Comparison of ENCODE assay signal across 20 cellular contexts in the genomic region with DNA sequence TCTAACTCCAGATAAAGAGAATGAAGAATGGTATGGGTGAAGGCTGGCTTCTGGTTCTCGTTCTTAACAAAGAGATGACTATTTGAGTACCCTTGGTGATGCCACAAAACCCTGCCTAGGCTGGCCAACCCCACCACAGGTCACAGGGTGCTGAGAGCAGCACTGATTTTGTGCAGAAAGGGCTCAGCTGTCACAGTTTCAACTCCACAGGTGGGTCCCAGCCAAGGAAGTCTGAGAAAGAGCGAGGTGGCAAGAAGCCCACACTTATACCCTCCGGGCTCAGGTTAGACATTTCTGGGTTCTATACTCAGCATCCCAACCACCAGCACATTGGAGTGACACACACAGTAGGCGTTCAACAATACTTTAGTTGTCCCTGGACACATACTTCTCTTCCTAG.
DNase-seq lines count a peak whose midpoint lies in the region; ATAC-seq, FAIRE-seq and TF ChIP-seq lines count a peak whose summit lies in the region.
"Had no signal": no experiment of that assay in that cellular context is flagged by ENCODE, and none has a peak within 500 bp of the region (broad histone marks: within the 10 kb centered on the region; RNA-seq: fewer than 3 reads in every experiment).

No MANE protein-coding gene starts in this region.

- no peaks in the 10 kb centered on the region for H4K20me1 ChIP-seq in mammary epithelial cell (ENCODE audit: insufficient read depth, low read length)
- H4K20me1 ChIP-seq in keratinocyte (ENCODE audit: control insufficient read depth, extremely low read depth, insufficient read depth, low read length), result no peaks in the 10 kb centered on the region
- H4K20me1 ChIP-seq: BLaER1 treated with 17β-estradiol and CSF1 and Interleukin-3, amounts not matched to agents 10 nM and 100 nM had no signal

- no peak for TF ChIP-seq POLR2A in breast epithelium (IDR thresholded peaks at IDR 0.05)

- TF ChIP-seq CTCF in mammary epithelial cell (conservative IDR thresholded peaks at IDR 0.05 in 1 of 2, IDR thresholded peaks at IDR 0.05 in 1 of 2; ENCODE audit: extremely low read depth in 1 of 2, insufficient read depth in 1 of 2, low read depth in 1 of 2, low read length in 2 of 2) (no peak), breast epithelium (IDR thresholded peaks at IDR 0.05) (no peak), keratinocyte (optimal IDR thresholded peaks at IDR 0.05 in 1 of 3, IDR thresholded peaks at IDR 0.05 in 1 of 3, conservative IDR thresholded peaks at IDR 0.05 in 1 of 3; ENCODE audit: extremely low read depth in 1 of 3, insufficient read depth in 2 of 3, low read length in 3 of 3) (no peak)

- dilution Hi-C loops in mammary epithelial cell (cut with HindIII; ENCODE audit: low sequenced_read_pairs), result no loop called here
- dilution Hi-C loops in keratinocyte (cut with MboI; ENCODE audit: extremely low pct_ligation_motif_present, low sequenced_read_pairs), result no loop called here

- no peaks in the 10 kb centered on the region for H3K27me3 Mint-ChIP-seq in stimulated activated naive CD8-positive, alpha-beta T cell treated with anti-CD3 and anti-CD28 coated beads, Interleukin-15, amount 100 ng/mL, for 72 hours
- H3K27me3 Mint-ChIP-seq: B cell; CD8-positive, alpha-beta memory T cell had no signal

- H3K9ac ChIP-seq in mammary epithelial cell (ENCODE audit: insufficient read depth, low read length) (no peak overlapping the region), keratinocyte (ENCODE audit: control insufficient read depth, extremely low read depth, insufficient read depth, low read length) (no peak overlapping the region)
- H3K9ac ChIP-seq: BLaER1 treated with 17β-estradiol and CSF1 and Interleukin-3, amounts not matched to agents 10 nM and 100 nM had no signal

- no peak overlapping the region for H3K4me3 Mint-ChIP-seq in stimulated activated naive CD8-positive, alpha-beta T cell treated with anti-CD3 and anti-CD28 coated beads, Interleukin-15, amount 100 ng/mL, for 72 hours
- H3K4me3 Mint-ChIP-seq: B cell; CD8-positive, alpha-beta memory T cell; GM23338; HFFc6 had no signal

- H3K9me3 Mint-ChIP-seq in stimulated activated naive CD8-positive, alpha-beta T cell treated with anti-CD3 and anti-CD28 coated beads, Interleukin-15, amount 100 ng/mL, for 72 hours, result no peaks in the 10 kb centered on the region
- H3K9me3 Mint-ChIP-seq: CD8-positive, alpha-beta memory T cell; GM23338; HFFc6 had no signal

- H3K36me3 ChIP-seq in mammary epithelial cell (ENCODE audit: insufficient read depth, low read length) (no peaks in the 10 kb centered on the region), breast epithelium (no peaks in the 10 kb centered on the region), SJSA1 (no peaks in the 10 kb centered on the region), keratinocyte (ENCODE audit: control insufficient read depth in 2 of 2, extremely low read depth in 1 of 2, insufficient read depth in 2 of 2, low read length in 2 of 2) (no peaks in the 10 kb centered on the region)
- H3K36me3 ChIP-seq: BLaER1 treated with 17β-estradiol and CSF1 and Interleukin-3, amounts not matched to agents 10 nM and 100 nM had no signal

- H3K27ac ChIP-seq in mammary epithelial cell (ENCODE audit: insufficient read depth, low read depth, low read length) (peak overlapping the region; percentile 9), breast epithelium (no peak overlapping the region), SJSA1 (peak overlapping the region; percentile 65), keratinocyte (ENCODE audit: control insufficient read depth, insufficient read depth, low read length) (no peak overlapping the region)
- H3K27ac ChIP-seq: BLaER1 treated with 17β-estradiol and CSF1 and Interleukin-3, amounts not matched to agents 10 nM and 100 nM had no signal

- no peak overlapping the region for H3K4me3 ChIP-seq in mammary epithelial cell (replicated peaks in 1 of 3; ENCODE audit: insufficient read depth in 1 of 3, low read depth in 2 of 3, low read length in 3 of 3)
- H3K4me3 ChIP-seq in breast epithelium, result no peak overlapping the region
- no peak overlapping the region for H3K4me3 ChIP-seq in SJSA1
- no peak overlapping the region for H3K4me3 ChIP-seq in keratinocyte (ENCODE audit: control insufficient read depth in 2 of 3, extremely low read depth in 1 of 3, insufficient read depth in 2 of 3, low read depth in 1 of 3, low read length in 3 of 3)
- H3K4me3 ChIP-seq: BLaER1 treated with 17β-estradiol and CSF1 and Interleukin-3, amounts not matched to agents 10 nM and 100 nM; GM12878; GM23338 had no signal

- in situ Hi-C loops in mammary epithelial cell (cut with MboI; ENCODE audit: low sequenced_read_pairs in 2 of 2), result no loop called here

- no peak overlapping the region for H3K27ac Mint-ChIP-seq in stimulated activated naive CD8-positive, alpha-beta T cell treated with anti-CD3 and anti-CD28 coated beads, Interleukin-15, amount 100 ng/mL, for 72 hours
- H3K27ac Mint-ChIP-seq: B cell; CD8-positive, alpha-beta memory T cell; GM23338 had no signal

- H3K9me3 ChIP-seq in mammary epithelial cell (replicated peaks; ENCODE audit: insufficient read depth, low read length) (no peaks in the 10 kb centered on the region), breast epithelium (no peaks in the 10 kb centered on the region), SJSA1 (replicated peaks) (no peaks in the 10 kb centered on the region), keratinocyte (ENCODE audit: control insufficient read depth, low read depth, low read length) (no peaks in the 10 kb centered on the region)
- H3K9me3 ChIP-seq: BLaER1 treated with 17β-estradiol and CSF1 and Interleukin-3, amounts not matched to agents 10 nM and 100 nM had no signal

- H2AFZ ChIP-seq in mammary epithelial cell (ENCODE audit: low read depth, low read length) (peak overlapping the region; percentile 6), keratinocyte (ENCODE audit: control insufficient read depth, low read length) (no peak overlapping the region)
- H2AFZ ChIP-seq: GM23338 had no signal

- CTCF ChIA-PET in mammary epithelial cell (lab: Charles Lee; ENCODE audit: low non-redundant PET), result no interaction called here

- no peak for ATAC-seq in HG03095 (IDR thresholded peaks at IDR 0.05; ENCODE audit: unreplicated experiment)
- ATAC-seq in stimulated activated naive CD8-positive, alpha-beta T cell treated with anti-CD3 and anti-CD28 coated beads, Interleukin-15, amount 100 ng/mL, for 72 hours, result no peak
- ATAC-seq in HG02642 (IDR thresholded peaks at IDR 0.05; ENCODE audit: poor library complexity, unreplicated experiment), result no peak
- ATAC-seq: GM12878, GM23338 had no signal

- no peaks in the 10 kb centered on the region for H3K9me1 ChIP-seq in keratinocyte (ENCODE audit: control insufficient read depth, extremely low read depth, insufficient read depth, low read length)

- no peaks in the 10 kb centered on the region for H3K79me2 ChIP-seq in mammary epithelial cell (ENCODE audit: insufficient read depth, low read length)
- H3K79me2 ChIP-seq in keratinocyte (ENCODE audit: control insufficient read depth, insufficient read depth, low read length), result no peaks in the 10 kb centered on the region

- 14% methylated on average over 4 of the region's 4 CpGs for WGBS in mammary epithelial cell (ENCODE audit: low coverage, missing lambda C conversion rate)

- H3K27me3 ChIP-seq in mammary epithelial cell (ENCODE audit: insufficient read depth, low read length), result no peaks in the 10 kb centered on the region
- H3K27me3 ChIP-seq in breast epithelium, result no peaks in the 10 kb centered on the region
- H3K27me3 ChIP-seq in SJSA1 (replicated peaks), result no peaks in the 10 kb centered on the region
- H3K27me3 ChIP-seq in keratinocyte (ENCODE audit: control insufficient read depth, extremely low read depth, insufficient read depth, low read length), result no peaks in the 10 kb centered on the region
- H3K27me3 ChIP-seq: BLaER1 treated with 17β-estradiol and CSF1 and Interleukin-3, amounts not matched to agents 10 nM and 100 nM had no signal

- H3K4me1 Mint-ChIP-seq in stimulated activated naive CD8-positive, alpha-beta T cell treated with anti-CD3 and anti-CD28 coated beads, Interleukin-15, amount 100 ng/mL, for 72 hours, result no peaks in the 10 kb centered on the region
- H3K4me1 Mint-ChIP-seq: B cell; CD8-positive, alpha-beta memory T cell had no signal

- intact Hi-C loops in mammary epithelial cell (cut with micrococcal nuclease) (no loop called here), breast epithelium (cut with DNase I; ENCODE audit: low total_unique reads) (loop anchor here (2.0 kb wide), 1 partner anchor 26 kb away; no protein-coding TSS in a partner anchor)

- DNase-seq in mammary epithelial cell (peak; percentile 82), breast epithelium (ENCODE audit: low spot score in 2 of 2) (no peak), SJSA1 (ENCODE audit: low read depth in 1 of 2, low spot score in 2 of 2) (no peak), keratinocyte (ENCODE audit: low read depth, low spot score) (no peak)
- no peak for DNase-seq in stimulated activated naive CD8-positive, alpha-beta T cell treated with anti-CD3 and anti-CD28 coated beads, Interleukin-15, amount 100 ng/mL, for 72 hours
- DNase-seq: 8988T; CD8-positive, alpha-beta memory T cell; COR-L47; DMS 273 treated with DMSO at 0.1 percent for 48 hours; DMS53; DND-41; HCEC 1CT; HFFc6 had no signal

- H3K4me2 ChIP-seq in mammary epithelial cell (ENCODE audit: insufficient read depth, low read depth, low read length), result no peak overlapping the region
- no peak overlapping the region for H3K4me2 ChIP-seq in keratinocyte (ENCODE audit: control insufficient read depth, extremely low read depth, insufficient read depth, low read depth, low read length)
- H3K4me2 ChIP-seq: BLaER1 treated with 17β-estradiol and CSF1 and Interleukin-3, amounts not matched to agents 10 nM and 100 nM; GM23338 had no signal

- FAIRE-seq in keratinocyte (lab: Jason Lieb, UNC), result peak; percentile 67
- FAIRE-seq: GM12878, H54 had no signal

- H3K4me1 ChIP-seq in mammary epithelial cell (ENCODE audit: insufficient read depth, low read length) (peaks cover 19% of the 10 kb centered on the region), breast epithelium (no peaks in the 10 kb centered on the region), SJSA1 (replicated peaks) (peaks cover 49% of the 10 kb centered on the region), keratinocyte (ENCODE audit: control insufficient read depth, extremely low read depth, insufficient read depth, low read length) (peaks cover 3% of the 10 kb centered on the region)
- H3K4me1 ChIP-seq: BLaER1 treated with 17β-estradiol and CSF1 and Interleukin-3, amounts not matched to agents 10 nM and 100 nM had no signal

- BruUV-seq in mammary epithelial cell (replicated peaks; lab: Mats Ljungman, UMichigan), result no TSS peak

Comparison
In these comparisons a context has a peak if more than half of its experiments do, and no peak if none do; other contexts are left out.
1. H3K27ac ChIP-seq: peak in mammary epithelial cell (single experiment) and SJSA1 (single experiment); none in breast epithelium (0 of 2) and keratinocyte (single experiment).